10 cellular contexts compared by ENCODE assay signal in genomic region chr9:133869674-133870419, GRCh38.
A peak's percentile ranks its signal among the peaks of the same experiment; 100 is the strongest.
DNase-seq lines count a peak whose midpoint lies in the region; ATAC-seq lines count a peak whose summit lies in the region.
"Had no signal": no experiment of that assay in that cellular context is flagged by ENCODE, and none has a peak within 500 bp of the region (broad histone marks: within the 10 kb centered on the region; RNA-seq: fewer than 3 reads in every experiment).

No MANE protein-coding gene starts in this region.

- peaks cover 3% of the 10 kb centered on the region for H3K9me3 Mint-ChIP-seq in activated CD8-positive, alpha-beta memory T cell treated with anti-CD3 and anti-CD28 coated beads, Interleukin-2, amount 10 ng/mL, durations not matched to agents 7 days and 5 days (ENCODE audit: low read depth)

- no peak overlapping the region for H3K27ac Mint-ChIP-seq in activated CD8-positive, alpha-beta memory T cell treated with anti-CD3 and anti-CD28 coated beads, Interleukin-2, amount 10 ng/mL, durations not matched to agents 7 days and 5 days

- peak; percentile 14 for DNase-seq in activated naive CD4-positive, alpha-beta T cell treated with Interleukin-2 at 50 U/mL for 16 hours
- no peak for DNase-seq in activated naive CD4-positive, alpha-beta T cell (lab: John Stamatoyannopoulos, UW)
- DNase-seq in UCSD-AML1 (lab: John Stamatoyannopoulos, UW; ENCODE audit: unreplicated experiment) (peak; percentile 64), dermis blood vessel endothelial cell (peak; percentile 33), NCI-H1105 treated with DMSO at 0.1 percent for 48 hours (lab: John Stamatoyannopoulos, UW) (no peak), NCI-H226 (no peak)
- peak; percentile 34 for DNase-seq in stimulated activated CD8-positive, alpha-beta memory T cell treated with anti-CD3 and anti-CD28 coated beads, Interleukin-4, amount 100 ng/mL, for 48 hours
- DNase-seq in activated CD8-positive, alpha-beta memory T cell treated with anti-CD3 and anti-CD28 coated beads, Interleukin-2, amount 10 ng/mL, durations not matched to agents 7 days and 5 days, result no peak
- DNase-seq: NCI-H1436 treated with DMSO at 0.1 percent for 48 hours, upper lobe of right lung had no signal

- CTCF ChIA-PET in activated CD8-positive, alpha-beta memory T cell treated with anti-CD3 and anti-CD28 coated beads, Interleukin-2, amount 10 ng/mL, durations not matched to agents 7 days and 5 days (lab: Charles Lee), result interaction anchor here (0.6 kb wide), 1 partner anchor 369 kb away, joined by 6 read pairs; no protein-coding TSS in a partner anchor

- H3K36me3 Mint-ChIP-seq in activated CD8-positive, alpha-beta memory T cell treated with anti-CD3 and anti-CD28 coated beads, Interleukin-2, amount 10 ng/mL, durations not matched to agents 7 days and 5 days, result no peaks in the 10 kb centered on the region

- no peak overlapping the region for H3K4me3 Mint-ChIP-seq in activated CD8-positive, alpha-beta memory T cell treated with anti-CD3 and anti-CD28 coated beads, Interleukin-2, amount 10 ng/mL, durations not matched to agents 7 days and 5 days

- peaks cover 6% of the 10 kb centered on the region for H3K27me3 Mint-ChIP-seq in activated CD8-positive, alpha-beta memory T cell treated with anti-CD3 and anti-CD28 coated beads, Interleukin-2, amount 10 ng/mL, durations not matched to agents 7 days and 5 days

- ATAC-seq in activated CD8-positive, alpha-beta memory T cell treated with anti-CD3 and anti-CD28 coated beads, Interleukin-2, amount 10 ng/mL, durations not matched to agents 7 days and 5 days, result no peak
- ATAC-seq: upper lobe of right lung had no signal

- H3K4me1 Mint-ChIP-seq in activated CD8-positive, alpha-beta memory T cell treated with anti-CD3 and anti-CD28 coated beads, Interleukin-2, amount 10 ng/mL, durations not matched to agents 7 days and 5 days, result peaks cover 6% of the 10 kb centered on the region

Comparison
In these comparisons a context has a peak if more than half of its experiments do, and no peak if none do; other contexts are left out.
1. DNase-seq: peak in activated naive CD4-positive, alpha-beta T cell treated with Interleukin-2 at 50 U/mL for 16 hours (single experiment), UCSD-AML1 (single experiment), dermis blood vessel endothelial cell (single experiment) and stimulated activated CD8-positive, alpha-beta memory T cell treated with anti-CD3 and anti-CD28 coated beads, Interleukin-4, amount 100 ng/mL, for 48 hours (single experiment); none in activated naive CD4-positive, alpha-beta T cell (0 of 4), activated CD8-positive, alpha-beta memory T cell treated with anti-CD3 and anti-CD28 coated beads, Interleukin-2, amount 10 ng/mL, durations not matched to agents 7 days and 5 days (single experiment), NCI-H1105 treated with DMSO at 0.1 percent for 48 hours (single experiment) and NCI-H226 (single experiment).